ENCODE assay signal across 26 cellular contexts in the genomic region with DNA sequence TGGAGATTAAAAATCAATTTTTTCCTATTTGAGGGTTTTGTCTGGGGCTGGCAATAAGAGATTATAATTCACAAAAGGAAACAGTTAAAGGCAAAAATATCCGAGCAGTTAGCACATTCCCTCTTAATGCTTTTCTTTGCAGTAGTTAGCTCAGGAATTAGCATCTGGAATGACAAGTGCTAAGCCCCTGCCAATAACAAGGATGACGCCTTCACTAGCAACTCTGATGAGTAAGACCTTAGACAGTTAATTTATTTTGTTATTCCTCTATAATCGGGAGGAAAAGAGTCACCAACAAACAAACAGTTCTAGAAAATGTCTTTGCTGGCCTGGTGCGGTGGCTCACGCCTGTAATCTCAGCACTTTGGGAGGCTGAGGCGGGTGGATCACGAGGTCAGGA.
DNase-seq lines count a peak whose midpoint lies in the region; TF ChIP-seq lines count a peak whose summit lies in the region.
"Had no signal": no experiment of that assay in that cellular context is flagged by ENCODE, and none has a peak within 500 bp of the region (broad histone marks: within the 10 kb centered on the region; RNA-seq: fewer than 3 reads in every experiment).

No MANE protein-coding gene starts in this region.

- H3K27ac ChIP-seq in WERI-Rb-1: no peak overlapping the region
- H3K27ac ChIP-seq: brain microvascular endothelial cell, pancreas, SK-N-MC, skin epidermis, upper lobe of left lung had no signal

- H3K4me3 ChIP-seq in astrocyte of the spinal cord (ENCODE audit: low read depth, low read length): no peak overlapping the region
- no peak overlapping the region for H3K4me3 ChIP-seq in retinal pigment epithelial cell (ENCODE audit: low read length)
- no peak overlapping the region for H3K4me3 ChIP-seq in WERI-Rb-1 (ENCODE audit: low read depth, low read length)
- H3K4me3 ChIP-seq: GM12878, pancreas, SK-N-MC, skin epidermis, upper lobe of left lung had no signal

- H3K27me3 ChIP-seq in WERI-Rb-1 (ENCODE audit: insufficient read depth, low read depth, severe bottlenecking): peaks cover 39% of the 10 kb centered on the region
- H3K27me3 ChIP-seq: brain microvascular endothelial cell, pancreas, upper lobe of left lung had no signal

- in situ Hi-C loops in astrocyte of the spinal cord (cut with HindIII; ENCODE audit: low sequenced_read_pairs): no loop called here

- H3K36me3 ChIP-seq in WERI-Rb-1: no peaks in the 10 kb centered on the region
- H3K36me3 ChIP-seq: brain microvascular endothelial cell, pancreas had no signal

- TF ChIP-seq CTCF in astrocyte of the spinal cord (IDR thresholded peaks at IDR 0.05; ENCODE audit: low read depth, low read length) (no peak), retinal pigment epithelial cell (conservative IDR thresholded peaks at IDR 0.05; ENCODE audit: low read depth, low read length) (no peak), WERI-Rb-1 (IDR thresholded peaks at IDR 0.05; ENCODE audit: low read depth, low read length) (no peak)

- H3K9me3 ChIP-seq in WERI-Rb-1 (ENCODE audit: severe bottlenecking): no peaks in the 10 kb centered on the region
- H3K9me3 ChIP-seq: pancreas, upper lobe of left lung had no signal

- DNase-seq in EL (peak; percentile 64), M059J (ENCODE audit: low read depth) (peak; percentile 78), astrocyte of the spinal cord (ENCODE audit: low read depth, low spot score) (peak; percentile 56), retinal pigment epithelial cell (ENCODE audit: low read depth) (peak; percentile 67), medulla oblongata (ENCODE audit: extremely low spot score) (no peak), WERI-Rb-1 (no peak), NCI-H146 treated with DMSO at 0.1 percent for 48 hours (lab: John Stamatoyannopoulos, UW; ENCODE audit: unreplicated experiment) (no peak)
- DNase-seq: activated CD4-positive, alpha-beta T cell treated with anti-CD3 and anti-CD28 coated beads, Interleukin-2, amount 50 U/mL, for 4 hours; activated naive CD4-positive, alpha-beta T cell; activated T-cell treated with anti-CD3 and anti-CD28 coated beads, Interleukin-2, amount 50 U/mL, for 48 hours; AML-193; Calu3; CD4-positive, CD25-positive, alpha-beta regulatory T cell; DMS79; glutamatergic neuron; left colon; mammary epithelial cell; NCI-H1436 treated with DMSO at 0.1 percent for 48 hours; NCI-H82; pancreas; stimulated activated naive CD4-positive, alpha-beta T cell; upper lobe of left lung had no signal

Comparison
In these comparisons a context has a peak if more than half of its experiments do, and no peak if none do; other contexts are left out.
1. DNase-seq: peak in EL (single experiment), M059J (single experiment), astrocyte of the spinal cord (single experiment) and retinal pigment epithelial cell (single experiment); none in medulla oblongata (single experiment), WERI-Rb-1 (single experiment) and NCI-H146 treated with DMSO at 0.1 percent for 48 hours (single experiment).